ENCODE assay signal across 9 cellular contexts in genomic region chr17:44759096-44759915, GRCh38. TPM values are rescaled to one million over a fixed set of nuclear protein-coding genes. Genes with fewer than 3 reads are reported as not detected.
DNase-seq lines count a peak whose midpoint lies in the region; ATAC-seq, FAIRE-seq and TF ChIP-seq lines count a peak whose summit lies in the region.
"Had no signal": no experiment of that assay in that cellular context is flagged by ENCODE, and none has a peak within 500 bp of the region (broad histone marks: within the 10 kb centered on the region; RNA-seq: fewer than 3 reads in every experiment).

No MANE protein-coding gene starts in this region.

- H3K9me3 Mint-ChIP-seq in HFFc6, result no peaks in the 10 kb centered on the region
- H3K9me3 Mint-ChIP-seq: activated naive CD4-positive, alpha-beta T cell treated with anti-CD3 and anti-CD28 coated beads, Interleukin-2, amount 50 U/mL, for 24 hours had no signal

- no peaks in the 10 kb centered on the region for H3K4me1 Mint-ChIP-seq in HFFc6 (ENCODE audit: low read depth)
- H3K4me1 Mint-ChIP-seq: activated naive CD4-positive, alpha-beta T cell treated with anti-CD3 and anti-CD28 coated beads, Interleukin-2, amount 50 U/mL, for 24 hours had no signal

- H4K8ac ChIP-seq in mesendoderm (ENCODE audit: low read depth, low read length), result no peak overlapping the region

- H3K56ac ChIP-seq in mesendoderm (ENCODE audit: low read length), result peak overlapping the region; percentile 60

- H3K36me3 ChIP-seq in bronchial epithelial cell (ENCODE audit: control insufficient read depth, insufficient read depth, low read length), result no peaks in the 10 kb centered on the region
- no peaks in the 10 kb centered on the region for H3K36me3 ChIP-seq in mesendoderm (ENCODE audit: control insufficient read depth, insufficient read depth, low read length)

- H3K23ac ChIP-seq in mesendoderm (ENCODE audit: low read length), result peak overlapping the region; percentile 66

- peak overlapping the region; percentile 63 for H3K18ac ChIP-seq in mesendoderm (ENCODE audit: low read length)

- no peak for ATAC-seq in GM19395 (IDR thresholded peaks at IDR 0.05; ENCODE audit: unreplicated experiment)
- ATAC-seq in sciatic nerve, result no peak
- no peak for ATAC-seq in HG02973 (IDR thresholded peaks at IDR 0.05; ENCODE audit: unreplicated experiment)
- no peak for ATAC-seq in GM21619 (IDR thresholded peaks at IDR 0.05; ENCODE audit: unreplicated experiment)

- H3K79me1 ChIP-seq in mesendoderm (ENCODE audit: low read length), result no peaks in the 10 kb centered on the region

- H3K36me3 Mint-ChIP-seq in HFFc6 (ENCODE audit: low read depth), result no peaks in the 10 kb centered on the region
- H3K36me3 Mint-ChIP-seq: activated naive CD4-positive, alpha-beta T cell treated with anti-CD3 and anti-CD28 coated beads, Interleukin-2, amount 50 U/mL, for 24 hours had no signal

- no peak overlapping the region for H3K4ac ChIP-seq in mesendoderm (ENCODE audit: low read depth, low read length)

- no peak for FAIRE-seq in bronchial epithelial cell (lab: Jason Lieb, UNC)

- H3K27me3 ChIP-seq in bronchial epithelial cell (ENCODE audit: control insufficient read depth, insufficient read depth, low read length), result peaks cover 28% of the 10 kb centered on the region
- peaks cover 14% of the 10 kb centered on the region for H3K27me3 ChIP-seq in mesendoderm (ENCODE audit: insufficient read depth, low read length, poor library complexity)

- intact Hi-C loops in sciatic nerve (cut with DNase I), result no loop called here

- H3K79me2 ChIP-seq in mesendoderm (ENCODE audit: control insufficient read depth, insufficient read depth, low read length), result no peaks in the 10 kb centered on the region

- peak; percentile 61 for DNase-seq in 8988T
- DNase-seq in HFFc6, result no peak
- no peak for DNase-seq in bronchial epithelial cell (ENCODE audit: low read depth)
- DNase-seq in mesendoderm, result no peak
- DNase-seq in sciatic nerve (ENCODE audit: low spot score), result no peak

- peak overlapping the region; percentile 19 for H3K9ac ChIP-seq in mesendoderm (ENCODE audit: low read length)

- H3K4me1 ChIP-seq in mesendoderm (ENCODE audit: control insufficient read depth, low read depth, low read length), result no peaks in the 10 kb centered on the region

- no peak overlapping the region for H4K5ac ChIP-seq in mesendoderm (ENCODE audit: low read length)

- H3K27ac ChIP-seq in mesendoderm (ENCODE audit: low read depth, low read length), result no peak overlapping the region

- H2BK5ac ChIP-seq in mesendoderm (ENCODE audit: low read length), result no peak overlapping the region

- no CpG with 5 or more reads among the region's 58 CpGs for WGBS in mesendoderm (ENCODE audit: extremely low coverage, insufficient coverage, low lambda C conversion rate)

- H3K27me3 Mint-ChIP-seq in HFFc6 (ENCODE audit: insufficient read depth), result peaks cover 15% of the 10 kb centered on the region

- no peak overlapping the region for H2BK120ac ChIP-seq in mesendoderm (ENCODE audit: low read depth, low read length)

- no peak overlapping the region for H2AK5ac ChIP-seq in mesendoderm (ENCODE audit: low read length)

- no peak overlapping the region for H3K4me3 Mint-ChIP-seq in HFFc6
- H3K4me3 Mint-ChIP-seq: activated naive CD4-positive, alpha-beta T cell treated with anti-CD3 and anti-CD28 coated beads, Interleukin-2, amount 50 U/mL, for 24 hours had no signal

- peak overlapping the region; percentile 4 for H3K4me3 ChIP-seq in bronchial epithelial cell (ENCODE audit: low read depth, low read length)
- no peak overlapping the region for H3K4me3 ChIP-seq in mesendoderm (ENCODE audit: low read length)

- peak; percentile 24; the same call in 1 of the 2 replicates for TF ChIP-seq CTCF in HFFc6 (IDR thresholded peaks at IDR 0.05)
- TF ChIP-seq CTCF in bronchial epithelial cell (IDR thresholded peaks at IDR 0.05; ENCODE audit: insufficient read depth, low read length, severe bottlenecking), result no peak

- H2BK15ac ChIP-seq in mesendoderm (replicated peaks; ENCODE audit: low read depth), result no peak overlapping the region

- no peak overlapping the region for H3K27ac Mint-ChIP-seq in HFFc6
- H3K27ac Mint-ChIP-seq: activated naive CD4-positive, alpha-beta T cell treated with anti-CD3 and anti-CD28 coated beads, Interleukin-2, amount 50 U/mL, for 24 hours had no signal

- peak overlapping the region; percentile 25 for H3K4me2 ChIP-seq in mesendoderm (ENCODE audit: low read length)

RNA-seq across cellular contexts. Expression of gene ADAM11, which starts 0.5 kb away (rescaled TPM):
- under 1 TPM; 0.14 to 0.27 (median 0.16) TPM for total RNA-seq in HFFc6 (2021; fragmentation: NEBNext Ultra II Directional; extraction: Animal tissue kit (Norgen Biotek cat#: 25700))
- total RNA-seq in bronchial epithelial cell (0.13 and 0.53 TPM in 2 replicates), sciatic nerve (0.53 TPM)
- polyA plus RNA-seq in mesendoderm (2013, experiment 1 of 2), result 0.46 TPM
- polyA plus RNA-seq in mesendoderm (2013, experiment 2 of 2), result 0.43 TPM

RNA-seq across cellular contexts. Expression of gene DBF4B, which starts 50.8 kb away (rescaled TPM):
- total RNA-seq in HFFc6 (2021; fragmentation: NEBNext Ultra II Directional; extraction: Animal tissue kit (Norgen Biotek cat#: 25700)), result 10 to 100 TPM in 5 of 6 experiments, 1 to 10 TPM in 1; 5.5 to 11.9 (median 10.8) TPM
- total RNA-seq in bronchial epithelial cell (0.51 and 0.79 TPM in 2 replicates), sciatic nerve (10.3 TPM)
- 12.8 TPM for polyA plus RNA-seq in mesendoderm (2013, experiment 1 of 2)
- 12.9 TPM for polyA plus RNA-seq in mesendoderm (2013, experiment 2 of 2)
